ENCODE assay signal across 8 cellular contexts in the genomic region with DNA sequence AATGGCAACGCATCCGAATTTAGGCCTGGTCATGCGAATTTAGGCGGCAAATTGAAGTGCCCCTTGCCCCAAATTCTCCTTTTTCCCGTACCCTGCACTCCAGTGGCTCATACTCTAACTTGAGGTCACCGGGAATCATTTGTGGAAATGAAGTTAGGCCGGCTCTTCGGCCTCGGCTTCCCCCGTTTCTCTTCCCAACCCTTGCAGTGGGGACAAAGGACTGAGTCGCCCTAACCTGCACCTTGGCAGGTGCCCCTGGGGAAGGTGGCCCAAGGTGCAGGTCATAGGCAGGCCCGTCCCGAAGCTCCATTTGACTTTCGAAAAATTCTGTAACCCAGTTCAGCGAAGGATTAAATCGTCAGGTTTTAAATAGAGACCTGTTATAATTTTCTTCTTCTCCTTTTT. TPM values are rescaled to one million over a fixed set of nuclear protein-coding genes. Genes with fewer than 3 reads are reported as not detected.
DNase-seq lines count a peak whose midpoint lies in the region; ATAC-seq and TF ChIP-seq lines count a peak whose summit lies in the region.

No MANE protein-coding gene starts in this region.

- DNase-seq in Calu3, result peak; percentile 13
- DNase-seq in coronary artery (ENCODE audit: low spot score), result no peak
- DNase-seq in naive thymus-derived CD4-positive, alpha-beta T cell, result no peak
- DNase-seq in AG20443 (ENCODE audit: low spot score), result no peak
- DNase-seq in NK-92 (lab: John Stamatoyannopoulos, UW; ENCODE audit: unreplicated experiment), result no peak

- H3K4me3 ChIP-seq in KMS-11 (IDR thresholded peaks at IDR 0.05; ENCODE audit: insufficient read depth, low read depth, low read length), result peak overlapping the region; percentile 91
- peak overlapping the region; percentile 88 for H3K4me3 ChIP-seq in coronary artery
- peak overlapping the region; percentile 79 for H3K4me3 ChIP-seq in naive thymus-derived CD4-positive, alpha-beta T cell (ENCODE audit: low read length)

- peaks cover 25% of the 10 kb centered on the region for H3K4me1 ChIP-seq in KMS-11 (ENCODE audit: low read depth, poor library complexity, severe bottlenecking)
- H3K4me1 ChIP-seq in naive thymus-derived CD4-positive, alpha-beta T cell (ENCODE audit: control insufficient read depth in 2 of 2, insufficient read depth in 2 of 2, low read length in 2 of 2), result peaks cover 6 to 8% of the 10 kb centered on the region in 2 donors

- H3K27ac ChIP-seq in KMS-11, result peak overlapping the region; percentile 88
- H3K27ac ChIP-seq in coronary artery, result peak overlapping the region; percentile 92 to 98
- peak overlapping the region; percentile 69 for H3K27ac ChIP-seq in naive thymus-derived CD4-positive, alpha-beta T cell (ENCODE audit: low read depth, low read length)

- H3K27ac Mint-ChIP-seq in Calu3 (ENCODE audit: unreplicated experiment), result peak overlapping the region; percentile 56
- H3K27ac Mint-ChIP-seq in naive thymus-derived CD4-positive, alpha-beta T cell, result peak overlapping the region in 8 of 9 donors; percentile 36 to 88 (median 82)

- CTCF ChIA-PET in Calu3 (lab: Charles Lee), result interaction anchor here (0.6 to 1.2 kb wide), 3 partner anchors 17 to 376 kb away, joined by 3 to 4 read pairs (median 3); no protein-coding TSS in a partner anchor
- CTCF ChIA-PET in naive thymus-derived CD4-positive, alpha-beta T cell (lab: Charles Lee), result interaction anchor here (0.6 to 3.2 kb wide), 5 partner anchors 24 to 614 kb away, joined by 3 to 23 read pairs (median 3); a partner anchor contains a TSS

- BruUV-seq in Calu3 (replicated peaks; lab: Mats Ljungman, UMichigan), result no TSS peak

- H3K4me2 ChIP-seq in KMS-11, result peak overlapping the region; percentile 69

- H3K79me2 ChIP-seq in KMS-11 (ENCODE audit: insufficient read depth, low read depth), result 0 out of 2 replicates have a peak, but pooled peaks cover 3% of the 10 kb centered on the region

- no peak for TF ChIP-seq CTCF in Calu3 (IDR thresholded peaks at IDR 0.05; ENCODE audit: unreplicated experiment)
- no peak; the same call in 1 of the 2 replicates for TF ChIP-seq CTCF in KMS-11 (conservative IDR thresholded peaks at IDR 0.05; ENCODE audit: low read depth, low read length)
- TF ChIP-seq CTCF in coronary artery (IDR thresholded peaks at IDR 0.05), result no peak

- intact Hi-C loops in Calu3 (cut with micrococcal nuclease; ENCODE audit: unreplicated experiment), result loop anchor here (5.0 to 10.0 kb wide), 3 partner anchors 50 to 388 kb away; a partner anchor contains a TSS
- intact Hi-C loops in naive thymus-derived CD4-positive, alpha-beta T cell (cut with micrococcal nuclease), result loop anchor here (1.0 to 10.0 kb wide), 18 partner anchors 48 to 1560 kb away; a partner anchor contains a TSS

- no peaks in the 10 kb centered on the region for H3K36me3 ChIP-seq in KMS-11 (ENCODE audit: insufficient read depth)
- H3K36me3 ChIP-seq in naive thymus-derived CD4-positive, alpha-beta T cell (ENCODE audit: control insufficient read depth in 2 of 3, insufficient read depth in 3 of 3, low read length in 3 of 3), result no peaks in the 10 kb centered on the region

- no peaks in the 10 kb centered on the region for H3K9me3 ChIP-seq in naive thymus-derived CD4-positive, alpha-beta T cell (ENCODE audit: control insufficient read depth in 2 of 3, low read length in 3 of 3)

- no peaks in the 10 kb centered on the region for H3K27me3 ChIP-seq in KMS-11 (ENCODE audit: insufficient read depth, low read depth)
- H3K27me3 ChIP-seq in naive thymus-derived CD4-positive, alpha-beta T cell (ENCODE audit: control insufficient read depth in 2 of 2, insufficient read depth in 2 of 2, low read length in 2 of 2), result no peaks in the 10 kb centered on the region

- peaks cover 19% of the 10 kb centered on the region for H3K36me3 Mint-ChIP-seq in Calu3 (ENCODE audit: insufficient read depth, unreplicated experiment)
- peaks cover 0 to 4% (median 0%) of the 10 kb centered on the region in 5 donors for H3K36me3 Mint-ChIP-seq in naive thymus-derived CD4-positive, alpha-beta T cell

- H3K4me3 Mint-ChIP-seq in Calu3 (ENCODE audit: low read depth, unreplicated experiment), result peak overlapping the region; percentile 85
- H3K4me3 Mint-ChIP-seq in naive thymus-derived CD4-positive, alpha-beta T cell, result peak overlapping the region; percentile 72 to 92 (median 86)

- POLR2A ChIA-PET in naive thymus-derived CD4-positive, alpha-beta T cell (lab: Charles Lee), result interaction anchor here (0.9 to 2.7 kb wide), 3 partner anchors 50 to 199 kb away, joined by 3 to 14 read pairs (median 3); no protein-coding TSS in a partner anchor

- no peaks in the 10 kb centered on the region for H3K9me3 Mint-ChIP-seq in Calu3 (ENCODE audit: low read depth, unreplicated experiment)
- H3K9me3 Mint-ChIP-seq in naive thymus-derived CD4-positive, alpha-beta T cell, result peaks cover 0 to 5% (median 0%) of the 10 kb centered on the region in 11 donors

- H3K27me3 Mint-ChIP-seq in Calu3 (ENCODE audit: unreplicated experiment), result no peaks in the 10 kb centered on the region
- no peaks in the 10 kb centered on the region for H3K27me3 Mint-ChIP-seq in naive thymus-derived CD4-positive, alpha-beta T cell

- no peak for ATAC-seq in naive thymus-derived CD4-positive, alpha-beta T cell
- ATAC-seq in HG03460 (IDR thresholded peaks at IDR 0.05; ENCODE audit: unreplicated experiment), result no peak
- ATAC-seq in HG03442 (IDR thresholded peaks at IDR 0.05; ENCODE audit: unreplicated experiment), result no peak

- peaks cover 15% of the 10 kb centered on the region for H3K4me1 Mint-ChIP-seq in Calu3 (ENCODE audit: low read depth, unreplicated experiment)
- peaks cover 8 to 23% (median 19%) of the 10 kb centered on the region in 7 donors for H3K4me1 Mint-ChIP-seq in naive thymus-derived CD4-positive, alpha-beta T cell

- no peaks in the 10 kb centered on the region for H4K20me1 ChIP-seq in KMS-11 (ENCODE audit: insufficient read depth)

- peak overlapping the region; percentile 79 for H2AFZ ChIP-seq in KMS-11 (ENCODE audit: low read depth)

- peak overlapping the region; percentile 91 for H3K9ac ChIP-seq in KMS-11

RNA-seq across cellular contexts. Expression of a gene that starts 0.8 kb away (rescaled TPM):
- 35.9 and 39.6 TPM in 2 replicates for total RNA-seq in Calu3 (2022)
- total RNA-seq in naive thymus-derived CD4-positive, alpha-beta T cell, result 1 to 10 TPM; 1.9 to 8.5 (median 4.5) TPM
- polyA plus RNA-seq in naive thymus-derived CD4-positive, alpha-beta T cell, result 10 to 100 TPM in 1 of 2 donors, 1 to 10 TPM in 1; 5.0 to 10.6 TPM

RNA-seq across cellular contexts. Expression of a gene that starts 48.9 kb away (rescaled TPM):
- total RNA-seq in Calu3 (2022), result 89.0 and 96.6 TPM in 2 replicates
- total RNA-seq in naive thymus-derived CD4-positive, alpha-beta T cell, result 10 to 100 TPM; 53.1 to 80.9 (median 58.9) TPM
- 10 to 100 TPM; 22.9 to 26.7 TPM for polyA plus RNA-seq in naive thymus-derived CD4-positive, alpha-beta T cell
